In the genomic region with DNA sequence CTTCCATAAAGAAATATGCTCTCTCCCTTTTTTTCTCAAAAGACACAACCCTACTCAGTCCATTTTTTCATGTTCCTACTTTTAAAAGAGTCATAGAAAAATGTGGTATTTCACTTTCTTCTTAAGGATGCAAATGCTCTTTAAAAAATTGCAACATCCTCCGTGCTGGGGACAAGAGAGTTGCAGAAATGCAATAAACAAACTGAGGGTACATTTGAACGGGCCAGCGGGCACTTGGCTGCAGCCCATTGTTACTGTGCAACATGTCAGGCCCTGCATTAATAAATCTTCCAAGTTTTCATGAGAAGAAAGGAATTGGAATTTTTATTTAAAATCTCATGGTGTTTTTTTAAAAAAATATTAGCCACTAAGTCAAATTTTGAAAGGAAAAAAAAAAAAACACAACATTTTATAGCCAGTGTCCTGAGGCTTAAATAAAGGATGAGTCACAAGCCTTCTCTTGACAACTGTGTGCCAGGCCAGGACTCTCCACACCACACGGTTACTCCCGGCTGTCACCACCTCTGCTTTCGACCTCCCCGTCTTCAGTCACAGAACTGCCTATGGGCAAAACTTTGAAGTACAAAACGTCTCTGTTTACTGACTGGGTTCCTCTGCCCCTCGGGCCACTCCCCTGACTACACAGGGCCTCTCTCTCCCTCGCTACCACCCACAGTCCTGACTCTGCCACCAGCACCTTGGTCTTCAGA, we compare ENCODE assay signal across 1 cellular context.
TF ChIP-seq lines count a peak whose summit lies in the region.

No MANE protein-coding gene starts in this region.

TF ChIP-seq in WTC11, 78 proteins besides CTCF, POLR2A, EP300 and RAD21 (continued from another document):
- TF ChIP-seq, protein P1, sequence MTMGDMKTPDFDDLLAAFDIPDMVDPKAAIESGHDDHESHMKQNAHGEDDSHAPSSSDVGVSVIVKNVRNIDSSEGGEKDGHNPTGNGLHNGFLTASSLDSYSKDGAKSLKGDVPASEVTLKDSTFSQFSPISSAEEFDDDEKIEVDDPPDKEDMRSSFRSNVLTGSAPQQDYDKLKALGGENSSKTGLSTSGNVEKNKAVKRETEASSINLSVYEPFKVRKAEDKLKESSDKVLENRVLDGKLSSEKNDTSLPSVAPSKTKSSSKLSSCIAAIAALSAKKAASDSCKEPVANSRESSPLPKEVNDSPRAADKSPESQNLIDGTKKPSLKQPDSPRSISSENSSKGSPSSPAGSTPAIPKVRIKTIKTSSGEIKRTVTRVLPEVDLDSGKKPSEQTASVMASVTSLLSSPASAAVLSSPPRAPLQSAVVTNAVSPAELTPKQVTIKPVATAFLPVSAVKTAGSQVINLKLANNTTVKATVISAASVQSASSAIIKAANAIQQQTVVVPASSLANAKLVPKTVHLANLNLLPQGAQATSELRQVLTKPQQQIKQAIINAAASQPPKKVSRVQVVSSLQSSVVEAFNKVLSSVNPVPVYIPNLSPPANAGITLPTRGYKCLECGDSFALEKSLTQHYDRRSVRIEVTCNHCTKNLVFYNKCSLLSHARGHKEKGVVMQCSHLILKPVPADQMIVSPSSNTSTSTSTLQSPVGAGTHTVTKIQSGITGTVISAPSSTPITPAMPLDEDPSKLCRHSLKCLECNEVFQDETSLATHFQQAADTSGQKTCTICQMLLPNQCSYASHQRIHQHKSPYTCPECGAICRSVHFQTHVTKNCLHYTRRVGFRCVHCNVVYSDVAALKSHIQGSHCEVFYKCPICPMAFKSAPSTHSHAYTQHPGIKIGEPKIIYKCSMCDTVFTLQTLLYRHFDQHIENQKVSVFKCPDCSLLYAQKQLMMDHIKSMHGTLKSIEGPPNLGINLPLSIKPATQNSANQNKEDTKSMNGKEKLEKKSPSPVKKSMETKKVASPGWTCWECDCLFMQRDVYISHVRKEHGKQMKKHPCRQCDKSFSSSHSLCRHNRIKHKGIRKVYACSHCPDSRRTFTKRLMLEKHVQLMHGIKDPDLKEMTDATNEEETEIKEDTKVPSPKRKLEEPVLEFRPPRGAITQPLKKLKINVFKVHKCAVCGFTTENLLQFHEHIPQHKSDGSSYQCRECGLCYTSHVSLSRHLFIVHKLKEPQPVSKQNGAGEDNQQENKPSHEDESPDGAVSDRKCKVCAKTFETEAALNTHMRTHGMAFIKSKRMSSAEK (CRISPR knock-in tag; IDR thresholded peaks at IDR 0.05; ENCODE audit: borderline replicate concordance): no peak
- TF ChIP-seq, protein P2, sequence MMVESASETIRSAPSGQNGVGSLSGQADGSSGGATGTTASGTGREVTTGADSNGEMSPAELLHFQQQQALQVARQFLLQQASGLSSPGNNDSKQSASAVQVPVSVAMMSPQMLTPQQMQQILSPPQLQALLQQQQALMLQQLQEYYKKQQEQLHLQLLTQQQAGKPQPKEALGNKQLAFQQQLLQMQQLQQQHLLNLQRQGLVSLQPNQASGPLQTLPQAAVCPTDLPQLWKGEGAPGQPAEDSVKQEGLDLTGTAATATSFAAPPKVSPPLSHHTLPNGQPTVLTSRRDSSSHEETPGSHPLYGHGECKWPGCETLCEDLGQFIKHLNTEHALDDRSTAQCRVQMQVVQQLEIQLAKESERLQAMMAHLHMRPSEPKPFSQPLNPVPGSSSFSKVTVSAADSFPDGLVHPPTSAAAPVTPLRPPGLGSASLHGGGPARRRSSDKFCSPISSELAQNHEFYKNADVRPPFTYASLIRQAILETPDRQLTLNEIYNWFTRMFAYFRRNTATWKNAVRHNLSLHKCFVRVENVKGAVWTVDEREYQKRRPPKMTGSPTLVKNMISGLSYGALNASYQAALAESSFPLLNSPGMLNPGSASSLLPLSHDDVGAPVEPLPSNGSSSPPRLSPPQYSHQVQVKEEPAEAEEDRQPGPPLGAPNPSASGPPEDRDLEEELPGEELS (CRISPR knock-in tag; IDR thresholded peaks at IDR 0.05): no peak
- no peak for TF ChIP-seq ZNF317 (CRISPR knock-in tag; IDR thresholded peaks at IDR 0.05; ENCODE audit: borderline replicate concordance, low read depth)
- no peak for TF ChIP-seq ZNF263 (CRISPR knock-in tag; IDR thresholded peaks at IDR 0.05; ENCODE audit: low read depth)
- TF ChIP-seq CBFB (CRISPR knock-in tag; IDR thresholded peaks at IDR 0.05; ENCODE audit: low read depth): no peak
- no peak for TF ChIP-seq ZNF121 (CRISPR knock-in tag; IDR thresholded peaks at IDR 0.05)
- TF ChIP-seq, protein P3, sequence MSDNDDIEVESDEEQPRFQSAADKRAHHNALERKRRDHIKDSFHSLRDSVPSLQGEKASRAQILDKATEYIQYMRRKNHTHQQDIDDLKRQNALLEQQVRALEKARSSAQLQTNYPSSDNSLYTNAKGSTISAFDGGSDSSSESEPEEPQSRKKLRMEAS (CRISPR knock-in tag; IDR thresholded peaks at IDR 0.05): no peak
- TF ChIP-seq, protein P4, sequence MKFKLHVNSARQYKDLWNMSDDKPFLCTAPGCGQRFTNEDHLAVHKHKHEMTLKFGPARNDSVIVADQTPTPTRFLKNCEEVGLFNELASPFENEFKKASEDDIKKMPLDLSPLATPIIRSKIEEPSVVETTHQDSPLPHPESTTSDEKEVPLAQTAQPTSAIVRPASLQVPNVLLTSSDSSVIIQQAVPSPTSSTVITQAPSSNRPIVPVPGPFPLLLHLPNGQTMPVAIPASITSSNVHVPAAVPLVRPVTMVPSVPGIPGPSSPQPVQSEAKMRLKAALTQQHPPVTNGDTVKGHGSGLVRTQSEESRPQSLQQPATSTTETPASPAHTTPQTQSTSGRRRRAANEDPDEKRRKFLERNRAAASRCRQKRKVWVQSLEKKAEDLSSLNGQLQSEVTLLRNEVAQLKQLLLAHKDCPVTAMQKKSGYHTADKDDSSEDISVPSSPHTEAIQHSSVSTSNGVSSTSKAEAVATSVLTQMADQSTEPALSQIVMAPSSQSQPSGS (CRISPR knock-in tag; IDR thresholded peaks at IDR 0.05; ENCODE audit: borderline replicate concordance, low read depth): no peak
- TF ChIP-seq, protein P5, sequence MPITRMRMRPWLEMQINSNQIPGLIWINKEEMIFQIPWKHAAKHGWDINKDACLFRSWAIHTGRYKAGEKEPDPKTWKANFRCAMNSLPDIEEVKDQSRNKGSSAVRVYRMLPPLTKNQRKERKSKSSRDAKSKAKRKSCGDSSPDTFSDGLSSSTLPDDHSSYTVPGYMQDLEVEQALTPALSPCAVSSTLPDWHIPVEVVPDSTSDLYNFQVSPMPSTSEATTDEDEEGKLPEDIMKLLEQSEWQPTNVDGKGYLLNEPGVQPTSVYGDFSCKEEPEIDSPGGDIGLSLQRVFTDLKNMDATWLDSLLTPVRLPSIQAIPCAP (CRISPR knock-in tag; IDR thresholded peaks at IDR 0.05): no peak
- TF ChIP-seq, protein P6, sequence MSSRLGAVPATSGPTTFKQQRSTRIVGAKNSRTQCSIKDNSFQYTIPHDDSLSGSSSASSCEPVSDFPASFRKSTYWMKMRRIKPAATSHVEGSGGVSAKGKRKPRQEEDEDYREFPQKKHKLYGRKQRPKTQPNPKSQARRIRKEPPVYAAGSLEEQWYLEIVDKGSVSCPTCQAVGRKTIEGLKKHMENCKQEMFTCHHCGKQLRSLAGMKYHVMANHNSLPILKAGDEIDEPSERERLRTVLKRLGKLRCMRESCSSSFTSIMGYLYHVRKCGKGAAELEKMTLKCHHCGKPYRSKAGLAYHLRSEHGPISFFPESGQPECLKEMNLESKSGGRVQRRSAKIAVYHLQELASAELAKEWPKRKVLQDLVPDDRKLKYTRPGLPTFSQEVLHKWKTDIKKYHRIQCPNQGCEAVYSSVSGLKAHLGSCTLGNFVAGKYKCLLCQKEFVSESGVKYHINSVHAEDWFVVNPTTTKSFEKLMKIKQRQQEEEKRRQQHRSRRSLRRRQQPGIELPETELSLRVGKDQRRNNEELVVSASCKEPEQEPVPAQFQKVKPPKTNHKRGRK (CRISPR knock-in tag; IDR thresholded peaks at IDR 0.05; ENCODE audit: borderline replicate concordance): no peak
- TF ChIP-seq JAZF1 (CRISPR knock-in tag; IDR thresholded peaks at IDR 0.05): no peak
- TF ChIP-seq ERG (CRISPR knock-in tag; IDR thresholded peaks at IDR 0.05): no peak
- TF ChIP-seq, protein P7, sequence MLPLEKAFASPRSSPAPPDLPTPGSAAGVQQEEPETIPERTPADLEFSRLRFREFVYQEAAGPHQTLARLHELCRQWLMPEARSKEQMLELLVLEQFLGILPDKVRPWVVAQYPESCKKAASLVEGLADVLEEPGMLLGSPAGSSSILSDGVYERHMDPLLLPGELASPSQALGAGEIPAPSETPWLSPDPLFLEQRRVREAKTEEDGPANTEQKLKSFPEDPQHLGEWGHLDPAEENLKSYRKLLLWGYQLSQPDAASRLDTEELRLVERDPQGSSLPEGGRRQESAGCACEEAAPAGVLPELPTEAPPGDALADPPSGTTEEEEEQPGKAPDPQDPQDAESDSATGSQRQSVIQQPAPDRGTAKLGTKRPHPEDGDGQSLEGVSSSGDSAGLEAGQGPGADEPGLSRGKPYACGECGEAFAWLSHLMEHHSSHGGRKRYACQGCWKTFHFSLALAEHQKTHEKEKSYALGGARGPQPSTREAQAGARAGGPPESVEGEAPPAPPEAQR (CRISPR knock-in tag; IDR thresholded peaks at IDR 0.05): no peak
- no peak for TF ChIP-seq FOXK1 (CRISPR knock-in tag; IDR thresholded peaks at IDR 0.05)
- no peak for TF ChIP-seq SOX15 (CRISPR knock-in tag; IDR thresholded peaks at IDR 0.05)
